1 cellular context compared by ENCODE assay signal in genomic region chr2:12554235-12555011, GRCh38.
TF ChIP-seq lines count a peak whose summit lies in the region.

No MANE protein-coding gene starts in this region.

TF ChIP-seq in IMR-90, 13 proteins besides CTCF, POLR2A, EP300 and RAD21 (continued from another document):
- TF ChIP-seq FOS (IDR thresholded peaks at IDR 0.05; ENCODE audit: low read depth, low read length) (no peak), CHD1 (IDR thresholded peaks at IDR 0.05; ENCODE audit: low read depth, low read length) (no peak), MAZ (IDR thresholded peaks at IDR 0.05; ENCODE audit: borderline replicate concordance, low read depth, low read length) (no peak), RFX5 (IDR thresholded peaks at IDR 0.05; ENCODE audit: low read depth, low read length) (no peak), RCOR1 (IDR thresholded peaks at IDR 0.05; ENCODE audit: insufficient replicate concordance, low read length) (no peak), SMC3 (IDR thresholded peaks at IDR 0.05; ENCODE audit: low read depth, low read length) (no peak), CEBPB (IDR thresholded peaks at IDR 0.05; ENCODE audit: low read depth, low read length) (no peak)
